15 cellular contexts compared by ENCODE assay signal in genomic region chr7:6011541-6011940, GRCh38. TPM values are rescaled to one million over a fixed set of nuclear protein-coding genes. Genes with fewer than 3 reads are reported as not detected.
DNase-seq lines count a peak whose midpoint lies in the region; ATAC-seq and TF ChIP-seq lines count a peak whose summit lies in the region.
"Had no signal": no experiment of that assay in that cellular context is flagged by ENCODE, and none has a peak within 500 bp of the region (broad histone marks: within the 10 kb centered on the region; RNA-seq: fewer than 3 reads in every experiment).

No MANE protein-coding gene starts in this region.

- TF ChIP-seq CTCF in HFFc6 (IDR thresholded peaks at IDR 0.05) (no peak), nephron progenitor cell (IDR thresholded peaks at IDR 0.05) (no peak)

- DNase-seq in CD4-positive, CD25-positive, alpha-beta regulatory T cell = no peak
- DNase-seq in HFFc6 = no peak
- no peak for DNase-seq in caudate nucleus (lab: John Stamatoyannopoulos, UW)
- no peak for DNase-seq in nephron progenitor cell
- no peak for DNase-seq in NCI-H2107 (lab: John Stamatoyannopoulos, UW)
- DNase-seq in COLO668 (lab: John Stamatoyannopoulos, UW; ENCODE audit: unreplicated experiment) = no peak
- DNase-seq in NCI-H2171 treated with DMSO at 0.1 percent for 48 hours (lab: John Stamatoyannopoulos, UW) = no peak
- DNase-seq: activated CD4-positive, alpha-beta T cell treated with anti-CD3 and anti-CD28 coated beads, Interleukin-2, amount 50 U/mL, for 1 hour; activated naive CD4-positive, alpha-beta T cell treated with anti-CD3 and anti-CD28 coated beads, Interleukin-2, amount 50 U/mL, for 16 hours; NCI-H1048; NCI-H446 treated with DMSO at 0.1 percent for 48 hours had no signal

- H3K4me3 ChIP-seq in CD4-positive, CD25-positive, alpha-beta regulatory T cell (ENCODE audit: low read depth, low read length) = no peak overlapping the region
- H3K4me3 ChIP-seq: prostate gland had no signal

- no peak for ATAC-seq in CD4-positive, CD25-positive, alpha-beta regulatory T cell (ENCODE audit: low read depth in 2 of 2)
- no peak for ATAC-seq in GM21723 (IDR thresholded peaks at IDR 0.05; ENCODE audit: unreplicated experiment)

- no peaks in the 10 kb centered on the region for H3K9me3 Mint-ChIP-seq in CD4-positive, CD25-positive, alpha-beta regulatory T cell
- H3K9me3 Mint-ChIP-seq in HFFc6 (no peaks in the 10 kb centered on the region), nephron progenitor cell (no peaks in the 10 kb centered on the region)

- H3K27me3 Mint-ChIP-seq in CD4-positive, CD25-positive, alpha-beta regulatory T cell = peaks cover 4% of the 10 kb centered on the region
- H3K27me3 Mint-ChIP-seq in HFFc6 (ENCODE audit: insufficient read depth) (no peaks in the 10 kb centered on the region; the same call in 1 of the 2 replicates), nephron progenitor cell (ENCODE audit: low read depth, poor library complexity) (no peaks in the 10 kb centered on the region)

- H3K36me3 ChIP-seq in CD4-positive, CD25-positive, alpha-beta regulatory T cell (ENCODE audit: control insufficient read depth, insufficient read depth, low read length) = peaks cover 8% of the 10 kb centered on the region
- H3K36me3 ChIP-seq: prostate gland had no signal

- H3K36me3 Mint-ChIP-seq in CD4-positive, CD25-positive, alpha-beta regulatory T cell = peaks cover 8% of the 10 kb centered on the region
- H3K36me3 Mint-ChIP-seq in HFFc6 (ENCODE audit: low read depth) (peaks cover 11% of the 10 kb centered on the region), nephron progenitor cell (ENCODE audit: low read depth) (peaks cover 22% of the 10 kb centered on the region)

- peak overlapping the region in 2 of 3 donors; percentile 44 to 56 for H3K27ac Mint-ChIP-seq in CD4-positive, CD25-positive, alpha-beta regulatory T cell
- H3K27ac Mint-ChIP-seq in HFFc6 = peak overlapping the region; percentile 9; the same call in 1 of the 2 replicates
- H3K27ac Mint-ChIP-seq in nephron progenitor cell = peak overlapping the region; percentile 76

- H3K27me3 ChIP-seq in CD4-positive, CD25-positive, alpha-beta regulatory T cell (ENCODE audit: control insufficient read depth, insufficient read depth, low read length) = no peaks in the 10 kb centered on the region

- no peaks in the 10 kb centered on the region for H3K9me3 ChIP-seq in CD4-positive, CD25-positive, alpha-beta regulatory T cell (ENCODE audit: control insufficient read depth in 2 of 2, low read length in 2 of 2)
- H3K9me3 ChIP-seq: prostate gland had no signal

- H3K4me3 Mint-ChIP-seq in CD4-positive, CD25-positive, alpha-beta regulatory T cell = peak overlapping the region in 2 of 4 donors; percentile 47 to 55
- no peak overlapping the region for H3K4me3 Mint-ChIP-seq in HFFc6
- H3K4me3 Mint-ChIP-seq in nephron progenitor cell = no peak overlapping the region

- H3K4me1 ChIP-seq in CD4-positive, CD25-positive, alpha-beta regulatory T cell (ENCODE audit: control insufficient read depth, insufficient read depth, low read length, poor library complexity, severe bottlenecking) = peaks cover 11% of the 10 kb centered on the region

- H3K27ac ChIP-seq in CD4-positive, CD25-positive, alpha-beta regulatory T cell (ENCODE audit: insufficient read depth, low read length, poor library complexity, severe bottlenecking) = no peak overlapping the region
- H3K27ac ChIP-seq in caudate nucleus (ENCODE audit: low read depth, low read length) = peak overlapping the region; percentile 52
- H3K27ac ChIP-seq: C4-2B, prostate gland had no signal

- peaks cover 10 to 49% (median 29%) of the 10 kb centered on the region in 4 donors for H3K4me1 Mint-ChIP-seq in CD4-positive, CD25-positive, alpha-beta regulatory T cell
- H3K4me1 Mint-ChIP-seq in HFFc6 (ENCODE audit: low read depth) (peaks cover 47% of the 10 kb centered on the region), nephron progenitor cell (peaks cover 23% of the 10 kb centered on the region)

RNA-seq across cellular contexts. Expression of gene AIMP2, which starts 2.5 kb away (rescaled TPM):
- total RNA-seq in CD4-positive, CD25-positive, alpha-beta regulatory T cell = 9.6 TPM
- polyA plus RNA-seq in CD4-positive, CD25-positive, alpha-beta regulatory T cell = 10 to 100 TPM; 20.3 to 36.1 (median 27.9) TPM
- total RNA-seq in HFFc6 (2021; fragmentation: NEBNext Ultra II Directional; extraction: Animal tissue kit (Norgen Biotek cat#: 25700)) = 10 to 100 TPM; 36.2 to 47.2 (median 42.9) TPM

RNA-seq across cellular contexts. Expression of gene PMS2, which starts 2.7 kb away (rescaled TPM):
- total RNA-seq in CD4-positive, CD25-positive, alpha-beta regulatory T cell = 13.4 TPM
- 10 to 100 TPM in 1 of 4 donors, 1 to 10 TPM in 3; 7.1 to 13.3 (median 8.6) TPM for polyA plus RNA-seq in CD4-positive, CD25-positive, alpha-beta regulatory T cell
- 10 to 100 TPM; 12.1 to 13.4 (median 12.8) TPM for total RNA-seq in HFFc6 (2021; fragmentation: NEBNext Ultra II Directional; extraction: Animal tissue kit (Norgen Biotek cat#: 25700))

RNA-seq across cellular contexts. Expression of gene ANKRD61, which starts 19.6 kb away (rescaled TPM):
- total RNA-seq in CD4-positive, CD25-positive, alpha-beta regulatory T cell = not detected
- polyA plus RNA-seq in CD4-positive, CD25-positive, alpha-beta regulatory T cell = under 1 TPM in 3 of 4 donors, not detected in 1; 0.15 to 0.53 (median 0.32) TPM
- under 1 TPM in 4 of 6 experiments, not detected in 2; 0.17 to 0.24 (median 0.19) TPM for total RNA-seq in HFFc6 (2021; fragmentation: NEBNext Ultra II Directional; extraction: Animal tissue kit (Norgen Biotek cat#: 25700))
- total RNA-seq: T-helper 2 cell treated with Interferon-gamma antibody and Interleukin-4, amounts not matched to agents 100 ng/mL and 5 ng/mL, for 36 hours had no signal

RNA-seq across cellular contexts. Expression of gene RSPH10B, which starts 41.1 kb away (rescaled TPM):
- not detected for total RNA-seq in CD4-positive, CD25-positive, alpha-beta regulatory T cell
- polyA plus RNA-seq in CD4-positive, CD25-positive, alpha-beta regulatory T cell = not detected
- under 1 TPM in 1 of 6 experiments, not detected in 5; 0.24 TPM for total RNA-seq in HFFc6 (2021; fragmentation: NEBNext Ultra II Directional; extraction: Animal tissue kit (Norgen Biotek cat#: 25700))
- total RNA-seq: T-helper 2 cell treated with Interferon-gamma antibody and Interleukin-4, amounts not matched to agents 100 ng/mL and 5 ng/mL, for 36 hours had no signal

RNA-seq across cellular contexts. Expression of gene EIF2AK1, which starts 47.4 kb away (rescaled TPM):
- total RNA-seq in CD4-positive, CD25-positive, alpha-beta regulatory T cell = 65.1 TPM
- 10 to 100 TPM; 72.3 to 86.5 (median 78.4) TPM for polyA plus RNA-seq in CD4-positive, CD25-positive, alpha-beta regulatory T cell
- 100 to 1,000 TPM in 4 of 6 experiments, 10 to 100 TPM in 2; 90.4 to 103 (median 101) TPM for total RNA-seq in HFFc6 (2021; fragmentation: NEBNext Ultra II Directional; extraction: Animal tissue kit (Norgen Biotek cat#: 25700))

Comparison
In these comparisons a context has a peak if more than half of its experiments do, and no peak if none do; other contexts are left out.
1. H3K27ac Mint-ChIP-seq: peak in every context shown above with its lines; median percentile 76 in nephron progenitor cell; 50 in CD4-positive, CD25-positive, alpha-beta regulatory T cell; 9 in HFFc6.